17 cellular contexts compared by ENCODE assay signal in the genomic region with DNA sequence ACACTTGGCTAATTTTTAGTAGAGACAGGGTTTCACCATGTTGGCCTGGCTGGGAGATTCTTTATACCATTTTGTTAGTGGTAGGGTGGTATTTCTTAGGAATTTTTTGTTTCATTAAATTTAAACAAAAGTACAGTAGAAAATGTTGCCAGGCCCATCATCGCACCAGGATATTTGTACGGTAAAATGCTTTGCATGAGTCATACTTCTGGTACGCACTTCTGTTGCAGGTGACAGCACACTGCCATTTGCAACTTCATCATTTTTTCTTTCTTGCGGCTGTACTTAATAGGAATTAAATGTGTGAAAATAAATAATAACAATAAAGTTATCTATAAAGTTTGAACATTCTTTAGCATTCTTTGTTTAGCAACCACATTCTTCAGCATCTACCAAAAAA.
"Had no signal": no experiment of that assay in that cellular context is flagged by ENCODE, and none has a peak within 500 bp of the region (broad histone marks: within the 10 kb centered on the region; RNA-seq: fewer than 3 reads in every experiment).

No MANE protein-coding gene starts in this region.

- ATAC-seq: activated CD8-positive, alpha-beta T cell treated with anti-CD3 and anti-CD28 coated beads for 36 hours had no signal

- DNase-seq: activated CD4-positive, alpha-beta T cell treated with anti-CD3 and anti-CD28 coated beads for 4 hours; activated CD8-positive, alpha-beta memory T cell treated with anti-CD3 and anti-CD28 coated beads, Interleukin-2, amount 50 U/mL, for 4 hours; activated CD8-positive, alpha-beta T cell treated with anti-CD3 and anti-CD28 coated beads for 36 hours; activated effector memory CD4-positive, alpha-beta T cell treated with Interleukin-2 at 50 U/mL for 16 hours; activated naive CD4-positive, alpha-beta T cell; aorta; caudate nucleus; NCI-H1092; NCI-H1417; NCI-H1930; NCI-H2171; NCI-H345; NCI-H510A; NCI-H526 treated with DMSO at 0.1 percent for 48 hours; NK-92 treated with Interleukin-12 subunit alpha and Interleukin-12 subunit beta, amount 100 ng/mL, for 24 hours; T-helper 1 cell; WERI-Rb-1 had no signal
